In the genomic region with DNA sequence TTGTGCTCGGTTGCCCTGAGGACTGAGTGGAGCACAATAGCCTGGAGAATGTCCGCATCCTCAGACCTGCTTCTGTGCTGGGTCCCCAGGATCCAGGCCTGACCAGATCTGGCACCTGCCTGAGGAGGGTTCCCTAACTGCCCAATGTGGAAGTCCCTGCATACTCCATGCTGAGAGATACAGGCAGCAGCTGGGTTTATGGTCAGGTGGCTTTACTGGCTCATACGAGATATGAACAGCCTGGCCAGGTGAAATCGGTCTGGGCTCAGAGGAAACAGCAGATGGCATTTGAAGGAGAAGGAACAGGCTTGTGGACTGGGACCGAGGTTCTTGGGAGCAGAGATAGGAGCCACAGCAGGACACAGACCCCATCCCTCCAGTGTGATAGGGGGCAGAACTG, we compare ENCODE assay signal across 38 cellular contexts.
"Had no signal": no experiment of that assay in that cellular context is flagged by ENCODE, and none has a peak within 500 bp of the region (broad histone marks: within the 10 kb centered on the region; RNA-seq: fewer than 3 reads in every experiment).

No MANE protein-coding gene starts in this region.

- H3K4me3 ChIP-seq: MG63, PC-9 had no signal

- ATAC-seq: activated CD8-positive, alpha-beta memory T cell treated with anti-CD3 and anti-CD28 coated beads, Interleukin-2, amount 10 ng/mL, durations not matched to agents 7 days and 5 days; activated T-cell treated with anti-CD3 and anti-CD28 coated beads, Interleukin-2, amount 50 U/mL, for 72 hours; activated T-helper 17 cell treated with anti-CD3 and anti-CD28 coated beads, Interleukin-2, amount 50 U/mL, for 72 hours; Right ventricle myocardium inferior; SK-N-SH treated with all-trans-retinoic acid at 6 μM for 48 hours had no signal

- H3K27me3 ChIP-seq: brain microvascular endothelial cell, MG63 had no signal

- H3K9me3 ChIP-seq: MG63 had no signal

- H3K27ac ChIP-seq: brain microvascular endothelial cell, PC-9, RWPE1, VCaP had no signal

- DNase-seq: activated B cell treated with CpG ODN at 0.5 μM for 24 hours; activated CD4-positive, alpha-beta memory T cell treated with anti-CD3 and anti-CD28 coated beads for 36 hours; activated CD4-positive, alpha-beta T cell treated with anti-CD3 and anti-CD28 coated beads for 4 hours; activated CD4-positive, alpha-beta T cell treated with anti-CD3 and anti-CD28 coated beads, Interleukin-2, amount 50 U/mL, for 1 hour; activated CD4-positive, CD25-positive, alpha-beta regulatory T cell treated with anti-CD3 and anti-CD28 coated beads, Interleukin-2, amount 50 U/mL, for 72 hours; activated effector memory CD4-positive, alpha-beta T cell treated with anti-CD3 and anti-CD28 coated beads, Interleukin-2, amount 50 U/mL, for 16 hours; activated naive CD4-positive, alpha-beta T cell; activated naive CD4-positive, alpha-beta T cell treated with anti-CD3 and anti-CD28 coated beads, Interleukin-2, amount 50 U/mL, for 16 hours; activated naive CD8-positive, alpha-beta T cell treated with anti-CD3 and anti-CD28 coated beads for 36 hours; activated T-cell treated with anti-CD3 and anti-CD28 coated beads, Interleukin-2, amount 50 U/mL, for 1 hour; activated T-cell treated with anti-CD3 and anti-CD28 coated beads, Interleukin-2, amount 50 U/mL, for 72 hours; amniotic stem cell; aorta; brain microvascular endothelial cell; central memory CD4-positive, alpha-beta T cell; Kasumi-1; KG1; MG63; NCI-H1048; NCI-H1105 treated with DMSO at 0.1 percent for 48 hours; NCI-H1436; NCI-H1694 treated with DMSO at 0.1 percent for 48 hours; NCI-H2029; NCI-H345; NCI-H526 treated with DMSO at 0.1 percent for 48 hours; NCI-H774; PC-9; SIG-M5; SW 1271; T-helper 1 cell; T-helper 2 cell; T-helper 9 cell had no signal
